1 cellular context compared by ENCODE assay signal in the genomic region with DNA sequence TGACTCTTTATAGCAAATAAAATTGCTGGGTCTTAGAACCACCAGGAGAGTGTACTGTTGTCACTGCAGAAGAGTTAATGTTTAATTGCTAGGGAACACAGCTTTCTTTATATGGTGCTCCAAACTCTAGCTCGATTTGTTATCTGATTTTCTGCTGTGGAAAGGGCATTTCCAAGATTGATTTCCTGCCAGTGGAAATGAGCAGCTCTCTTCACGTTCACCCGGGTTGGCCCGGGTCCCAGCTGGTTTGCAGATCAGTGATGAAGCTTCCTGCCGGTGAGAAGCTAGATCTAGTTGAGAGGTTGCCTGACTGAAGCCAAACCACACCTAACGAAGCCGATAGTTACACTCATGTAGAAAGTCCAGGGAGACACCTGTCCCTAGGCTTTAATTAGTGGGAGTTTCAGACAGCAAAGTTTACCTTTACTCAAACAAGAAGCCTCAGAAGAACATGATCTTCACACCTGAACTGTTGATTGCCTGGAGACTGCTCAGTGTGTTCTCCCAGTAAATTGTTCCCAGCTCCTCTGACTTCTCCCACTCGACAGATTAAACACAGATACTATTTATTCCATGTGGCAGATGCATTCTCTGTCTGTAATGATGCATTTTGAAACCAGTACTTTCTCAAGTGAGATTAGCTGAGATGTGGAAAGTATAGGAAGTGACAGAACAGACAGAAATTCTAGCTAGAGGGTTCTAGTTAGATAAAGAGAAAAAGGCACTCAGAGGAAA.
A peak's percentile ranks its signal among the peaks of the same experiment; 100 is the strongest.
TF ChIP-seq lines count a peak whose summit lies in the region.

No MANE protein-coding gene starts in this region.

TF ChIP-seq in HepG2, 621 proteins besides CTCF, POLR2A, EP300 and RAD21 (continued from another document and continues in another):
- TF ChIP-seq, protein P1, sequence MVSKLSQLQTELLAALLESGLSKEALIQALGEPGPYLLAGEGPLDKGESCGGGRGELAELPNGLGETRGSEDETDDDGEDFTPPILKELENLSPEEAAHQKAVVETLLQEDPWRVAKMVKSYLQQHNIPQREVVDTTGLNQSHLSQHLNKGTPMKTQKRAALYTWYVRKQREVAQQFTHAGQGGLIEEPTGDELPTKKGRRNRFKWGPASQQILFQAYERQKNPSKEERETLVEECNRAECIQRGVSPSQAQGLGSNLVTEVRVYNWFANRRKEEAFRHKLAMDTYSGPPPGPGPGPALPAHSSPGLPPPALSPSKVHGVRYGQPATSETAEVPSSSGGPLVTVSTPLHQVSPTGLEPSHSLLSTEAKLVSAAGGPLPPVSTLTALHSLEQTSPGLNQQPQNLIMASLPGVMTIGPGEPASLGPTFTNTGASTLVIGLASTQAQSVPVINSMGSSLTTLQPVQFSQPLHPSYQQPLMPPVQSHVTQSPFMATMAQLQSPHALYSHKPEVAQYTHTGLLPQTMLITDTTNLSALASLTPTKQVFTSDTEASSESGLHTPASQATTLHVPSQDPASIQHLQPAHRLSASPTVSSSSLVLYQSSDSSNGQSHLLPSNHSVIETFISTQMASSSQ (IDR thresholded peaks at IDR 0.05; ENCODE audit: low read depth): peak; percentile 92
- TF ChIP-seq, protein P1 (CRISPR knock-in tag; IDR thresholded peaks at IDR 0.05; ENCODE audit: borderline replicate concordance): peak; percentile 89; the same call in 1 of the 2 replicates
- no peak for TF ChIP-seq JUNB (CRISPR knock-in tag; IDR thresholded peaks at IDR 0.05; ENCODE audit: borderline replicate concordance)
- no peak for TF ChIP-seq ZMYM3 (CRISPR knock-in tag; IDR thresholded peaks at IDR 0.05)
- no peak for TF ChIP-seq YY1 (IDR thresholded peaks at IDR 0.05; ENCODE audit: insufficient read depth, insufficient replicate concordance, low read depth, low read length)
- TF ChIP-seq NCOA2 (CRISPR knock-in tag; IDR thresholded peaks at IDR 0.05): peak; percentile 53
- TF ChIP-seq SATB2 (CRISPR knock-in tag; IDR thresholded peaks at IDR 0.05): no peak
- 0 out of 2 replicates have a peak, but pooled peaks have one; percentile 58 for TF ChIP-seq MLX (CRISPR knock-in tag; IDR thresholded peaks at IDR 0.05)
- TF ChIP-seq ZMYM2 (CRISPR knock-in tag; IDR thresholded peaks at IDR 0.05): no peak
- peak; percentile 54 for TF ChIP-seq HNF4A (CRISPR knock-in tag; IDR thresholded peaks at IDR 0.05)
- no peak for TF ChIP-seq ZNF83 (CRISPR knock-in tag; IDR thresholded peaks at IDR 0.05; ENCODE audit: borderline replicate concordance)
- TF ChIP-seq KAT2B (IDR thresholded peaks at IDR 0.05; ENCODE audit: borderline replicate concordance, low read depth, low read length): peak; percentile 71
- no peak for TF ChIP-seq DMTF1 (CRISPR knock-in tag; IDR thresholded peaks at IDR 0.05)
- TF ChIP-seq REPIN1 (CRISPR knock-in tag; IDR thresholded peaks at IDR 0.05; ENCODE audit: borderline replicate concordance, low read depth): peak; percentile 81; the same call in 1 of the 2 replicates
- TF ChIP-seq CENPT (CRISPR knock-in tag; IDR thresholded peaks at IDR 0.05; ENCODE audit: low read depth): no peak
- TF ChIP-seq SMARCE1 (IDR thresholded peaks at IDR 0.05; ENCODE audit: borderline replicate concordance): no peak
- no peak; the same call in 1 of the 2 replicates for TF ChIP-seq EHMT2 (IDR thresholded peaks at IDR 0.05; ENCODE audit: borderline replicate concordance, low read depth, low read length)
- TF ChIP-seq KDM6A (CRISPR knock-in tag; IDR thresholded peaks at IDR 0.05; ENCODE audit: low read depth): no peak
- peak; percentile 68; the same call in 1 of the 2 replicates for TF ChIP-seq ZNF337 (CRISPR knock-in tag; IDR thresholded peaks at IDR 0.05; ENCODE audit: borderline replicate concordance, low read depth)
- TF ChIP-seq MEF2D (CRISPR knock-in tag; IDR thresholded peaks at IDR 0.05): no peak
- no peak for TF ChIP-seq ZNF781 (CRISPR knock-in tag; IDR thresholded peaks at IDR 0.05; ENCODE audit: borderline replicate concordance, not compliant biosample characterization)
- no peak for TF ChIP-seq DNMT1 (CRISPR knock-in tag; IDR thresholded peaks at IDR 0.05)
- TF ChIP-seq MNT (IDR thresholded peaks at IDR 0.05): no peak
- TF ChIP-seq, protein P2, sequence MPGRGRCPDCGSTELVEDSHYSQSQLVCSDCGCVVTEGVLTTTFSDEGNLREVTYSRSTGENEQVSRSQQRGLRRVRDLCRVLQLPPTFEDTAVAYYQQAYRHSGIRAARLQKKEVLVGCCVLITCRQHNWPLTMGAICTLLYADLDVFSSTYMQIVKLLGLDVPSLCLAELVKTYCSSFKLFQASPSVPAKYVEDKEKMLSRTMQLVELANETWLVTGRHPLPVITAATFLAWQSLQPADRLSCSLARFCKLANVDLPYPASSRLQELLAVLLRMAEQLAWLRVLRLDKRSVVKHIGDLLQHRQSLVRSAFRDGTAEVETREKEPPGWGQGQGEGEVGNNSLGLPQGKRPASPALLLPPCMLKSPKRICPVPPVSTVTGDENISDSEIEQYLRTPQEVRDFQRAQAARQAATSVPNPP (CRISPR knock-in tag; IDR thresholded peaks at IDR 0.05): no peak
- peak; percentile 86; the same call in 1 of the 2 replicates for TF ChIP-seq HOMEZ (CRISPR knock-in tag; IDR thresholded peaks at IDR 0.05; ENCODE audit: low read depth)
- no peak for TF ChIP-seq FUBP1 (CRISPR knock-in tag; IDR thresholded peaks at IDR 0.05; ENCODE audit: borderline replicate concordance)
- no peak for TF ChIP-seq IRX3 (CRISPR knock-in tag; IDR thresholded peaks at IDR 0.05; ENCODE audit: borderline replicate concordance, low read depth)
- TF ChIP-seq ZNF616 (CRISPR knock-in tag; IDR thresholded peaks at IDR 0.05; ENCODE audit: low read depth): no peak
- peak; percentile 66; the same call in 1 of the 2 replicates for TF ChIP-seq MEIS1 (CRISPR knock-in tag; IDR thresholded peaks at IDR 0.05; ENCODE audit: borderline replicate concordance)
- 0 out of 2 replicates have a peak, but pooled peaks have one; percentile 20 for TF ChIP-seq ZNF205 (CRISPR knock-in tag; IDR thresholded peaks at IDR 0.05)
- TF ChIP-seq ZNF496 (CRISPR knock-in tag; IDR thresholded peaks at IDR 0.05; ENCODE audit: insufficient replicate concordance): no peak
- TF ChIP-seq ZNF737 (CRISPR knock-in tag; IDR thresholded peaks at IDR 0.05; ENCODE audit: borderline replicate concordance): no peak
